14 cellular contexts compared by ENCODE assay signal in the genomic region with DNA sequence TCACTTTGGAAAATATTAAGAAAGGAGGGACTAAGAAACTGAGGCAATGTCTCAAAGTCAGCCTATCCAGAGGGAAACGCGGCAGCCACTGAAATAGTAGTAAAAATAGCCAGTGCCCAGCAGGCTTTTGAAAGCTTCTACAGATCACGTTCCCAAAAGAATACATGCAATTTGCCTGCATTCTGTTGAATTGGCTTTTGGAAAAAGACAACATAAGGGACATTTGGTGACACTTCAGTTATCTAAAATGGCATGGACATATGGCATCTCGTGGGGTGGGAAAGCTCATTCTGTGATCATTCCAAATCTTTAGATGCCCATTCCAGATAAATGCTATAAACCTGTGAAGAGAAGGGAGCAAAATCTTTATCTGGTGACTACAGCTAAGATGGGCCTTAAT.
DNase-seq lines count a peak whose midpoint lies in the region; ATAC-seq and TF ChIP-seq lines count a peak whose summit lies in the region.
"Had no signal": no experiment of that assay in that cellular context is flagged by ENCODE, and none has a peak within 500 bp of the region (broad histone marks: within the 10 kb centered on the region; RNA-seq: fewer than 3 reads in every experiment).

No MANE protein-coding gene starts in this region.

- no peaks in the 10 kb centered on the region for H3K36me3 ChIP-seq in heart right ventricle
- no peaks in the 10 kb centered on the region for H3K36me3 ChIP-seq in GM23248 (ENCODE audit: low read depth)
- H3K36me3 ChIP-seq: BE2C had no signal

- H3K27ac ChIP-seq in heart right ventricle: peak overlapping the region in 7 of 10 donors; percentile 8 to 87 (median 75)
- no peak overlapping the region for H3K27ac ChIP-seq in GM23248
- H3K27ac ChIP-seq: A549, C4-2B had no signal

- ATAC-seq in heart right ventricle: no peak
- no peak for ATAC-seq in left cardiac atrium
- ATAC-seq in HG03095 (IDR thresholded peaks at IDR 0.05; ENCODE audit: unreplicated experiment): no peak
- ATAC-seq: A549, HCT116 had no signal

- H3F3A ChIP-seq in GM23248 (ENCODE audit: insufficient read depth): peaks cover 3% of the 10 kb centered on the region; the same call in 1 of the 2 replicates

- H3K9me2 ChIP-seq in GM23248 (ENCODE audit: insufficient read depth): no peaks in the 10 kb centered on the region

- no peaks in the 10 kb centered on the region for H3K79me2 ChIP-seq in GM23248 (ENCODE audit: insufficient read depth)

- H3K4me2 ChIP-seq in GM23248 (ENCODE audit: unreplicated experiment): no peak overlapping the region
- H3K4me2 ChIP-seq: A549 had no signal

- no peaks in the 10 kb centered on the region for H3K9me3 ChIP-seq in heart right ventricle
- H3K9me3 ChIP-seq in GM23248 (ENCODE audit: low read depth): no peaks in the 10 kb centered on the region
- H3K9me3 ChIP-seq: A549, BE2C had no signal

- DNase-seq in heart right ventricle (no peak), left cardiac atrium (no peak), GM23248 (no peak), NCI-H524 (lab: John Stamatoyannopoulos, UW) (peak; percentile 34 to 71), cerebellum (ENCODE audit: low spot score) (peak; percentile 77), iPS-NIHi7 (ENCODE audit: extremely low spot score) (no peak)
- DNase-seq: BE2C; CD4-positive, alpha-beta memory T cell; DND-41; GF-D8 had no signal

- peak overlapping the region; percentile 32; the same call in 1 of the 2 replicates for H2AFZ ChIP-seq in GM23248

- in situ Hi-C loops in GM23248 (cut with MboI): no loop called here

- no peaks in the 10 kb centered on the region for H4K20me1 ChIP-seq in GM23248 (ENCODE audit: insufficient read depth)

- no peak for TF ChIP-seq CTCF in heart right ventricle (IDR thresholded peaks at IDR 0.05)

- H3K4me3 ChIP-seq in heart right ventricle: no peak overlapping the region
- H3K4me3 ChIP-seq in GM23248: no peak overlapping the region
- H3K4me3 ChIP-seq: A549 had no signal

- 44 to 59% methylated on average over 4 of the region's 4 CpGs for WGBS in heart right ventricle, 2 donors
- 50 to 58% methylated on average over 4 of the region's 4 CpGs for WGBS in GM23248 (ENCODE audit: low coverage in 1 of 2, low lambda C conversion rate in 2 of 2, missing lambda C conversion rate in 2 of 2), 2 experiments

- H3K4me1 ChIP-seq in heart right ventricle (peaks cover 0 to 72% (median 39%) of the 10 kb centered on the region in 9 donors), GM23248 (ENCODE audit: insufficient read depth) (peaks cover 15% of the 10 kb centered on the region)
- H3K4me1 ChIP-seq: BE2C had no signal

- intact Hi-C loops in heart right ventricle (cut with DNase I) (loop anchor here in 6 of 10 donors (5.0 to 10.0 kb wide), 5 partner anchors 48 to 268 kb away; partner anchors contain the start of gene PDE1C (in 3 of the 6)), left cardiac atrium (cut with DNase I) (loop anchor here in 1 of 2 donors (5.0 kb wide), 1 partner anchor 81 kb away; the partner anchor contains the start of gene PDE1C)

- no peaks in the 10 kb centered on the region for H3K27me3 ChIP-seq in heart right ventricle
- H3K27me3 ChIP-seq in GM23248 (replicated peaks; ENCODE audit: insufficient read depth): no peaks in the 10 kb centered on the region
- H3K27me3 ChIP-seq: BE2C had no signal

- H3K9ac ChIP-seq in GM23248: no peak overlapping the region

Comparison
In these comparisons a context has a peak if more than half of its experiments do, and no peak if none do; other contexts are left out.
1. DNase-seq: peak in NCI-H524 (2 of 2) and cerebellum (single experiment); none in heart right ventricle (0 of 2), left cardiac atrium (single experiment), GM23248 (single experiment) and iPS-NIHi7 (single experiment).